In the genomic region with DNA sequence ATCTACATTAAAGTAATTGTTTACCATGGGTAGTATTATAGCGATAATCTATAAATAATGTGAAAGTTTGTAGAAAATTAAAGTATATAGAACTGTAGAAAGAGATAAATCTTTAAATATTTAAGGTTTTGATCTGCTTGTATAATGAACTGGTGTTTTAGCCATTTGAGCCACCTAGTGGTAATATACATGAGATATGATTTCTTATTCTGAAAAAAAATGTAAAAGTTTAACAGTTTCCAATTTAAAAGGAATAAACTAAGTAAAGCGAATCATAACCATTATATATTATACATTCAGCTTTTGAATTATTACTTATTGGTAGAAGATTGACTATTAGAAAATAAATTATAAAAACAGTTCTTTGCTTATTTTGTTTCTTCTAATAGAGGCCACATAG, we compare ENCODE assay signal across 11 cellular contexts.
A peak's percentile ranks its signal among the peaks of the same experiment; 100 is the strongest.
DNase-seq lines count a peak whose midpoint lies in the region; ATAC-seq and FAIRE-seq lines count a peak whose summit lies in the region.
"Had no signal": no experiment of that assay in that cellular context is flagged by ENCODE, and none has a peak within 500 bp of the region (broad histone marks: within the 10 kb centered on the region; RNA-seq: fewer than 3 reads in every experiment).

No MANE protein-coding gene starts in this region.

- peaks cover 0 to 12% (median 9%) of the 10 kb centered on the region in 3 donors for H3K27me3 Mint-ChIP-seq in naive B cell

- peak; percentile 95 for FAIRE-seq in colon (lab: Jason Lieb, UNC)

- ATAC-seq in naive B cell (ENCODE audit: low read depth in 2 of 2) (no peak), HG03196 (IDR thresholded peaks at IDR 0.05; ENCODE audit: unreplicated experiment) (no peak)
- ATAC-seq: effector memory CD8-positive, alpha-beta T cell; Right ventricle myocardium inferior had no signal

- peak; percentile 40 for DNase-seq in DMS53 treated with DMSO at 0.1 percent for 48 hours (lab: John Stamatoyannopoulos, UW; ENCODE audit: unreplicated experiment)
- DNase-seq in Kasumi-1 (lab: John Stamatoyannopoulos, UW) = peak; percentile 61 to 75
- peak; percentile 17 for DNase-seq in naive B cell
- DNase-seq in cortex of kidney (lab: John Stamatoyannopoulos, UW) = no peak
- DNase-seq in GM19238 (ENCODE audit: insufficient read length, low spot score) = no peak
- DNase-seq: activated CD8-positive, alpha-beta memory T cell treated with anti-CD3 and anti-CD28 coated beads for 24 hours; effector memory CD8-positive, alpha-beta T cell; stimulated activated CD4-positive, alpha-beta T cell treated with anti-CD3 and anti-CD28 coated beads, Interleukin-4, amount 100 ng/mL, for 1 hour had no signal

- no peaks in the 10 kb centered on the region for H3K9me3 Mint-ChIP-seq in naive B cell
- H3K9me3 Mint-ChIP-seq: effector memory CD8-positive, alpha-beta T cell had no signal

- no peak overlapping the region for H3K27ac Mint-ChIP-seq in naive B cell
- H3K27ac Mint-ChIP-seq: effector memory CD8-positive, alpha-beta T cell had no signal

- H3K4me1 Mint-ChIP-seq in naive B cell = peaks cover 9 to 15% (median 13%) of the 10 kb centered on the region in 3 donors

- H3K36me3 Mint-ChIP-seq in naive B cell = peaks cover 0 to 4% of the 10 kb centered on the region in 2 donors

- no peak overlapping the region for H3K4me3 Mint-ChIP-seq in naive B cell
- H3K4me3 Mint-ChIP-seq: effector memory CD8-positive, alpha-beta T cell had no signal

Comparison
In these comparisons a context has a peak if more than half of its experiments do, and no peak if none do; other contexts are left out.
1. DNase-seq: peak in DMS53 treated with DMSO at 0.1 percent for 48 hours (single experiment), Kasumi-1 (2 of 2) and naive B cell (single experiment); none in cortex of kidney (single experiment) and GM19238 (single experiment).